8 cellular contexts compared by ENCODE assay signal in the genomic region with DNA sequence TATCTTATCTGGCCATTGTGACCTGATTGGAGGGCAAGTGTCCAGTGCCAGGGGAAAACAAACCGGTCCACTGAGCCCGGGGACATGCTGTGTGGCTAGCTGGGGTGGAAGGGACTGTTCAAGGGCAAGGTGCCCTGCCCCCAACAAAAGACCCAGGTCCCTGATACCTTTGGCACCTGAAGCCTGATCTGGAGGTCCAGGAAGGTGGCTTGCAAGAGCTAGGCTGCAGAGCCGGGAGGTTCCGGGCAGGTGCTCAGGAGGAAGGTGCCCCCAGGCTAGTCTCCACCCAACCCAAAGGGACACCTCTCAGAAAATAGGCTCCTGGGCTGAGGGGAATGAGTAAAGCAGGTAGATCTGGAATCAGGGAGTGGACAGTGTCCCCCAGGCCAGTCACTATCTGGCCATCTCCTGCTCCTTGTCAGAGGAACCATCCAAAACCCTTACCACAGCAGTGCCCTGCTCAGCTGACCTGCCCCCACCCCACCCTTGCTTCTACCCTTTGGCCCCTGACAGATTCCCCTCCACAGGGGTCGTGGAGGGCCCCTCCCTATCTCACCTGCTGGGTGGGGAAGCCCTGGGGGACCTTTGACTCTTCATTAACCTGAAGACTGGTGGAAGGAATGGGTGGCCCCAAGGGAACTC. TPM values are rescaled to one million over a fixed set of nuclear protein-coding genes. Genes with fewer than 3 reads are reported as not detected.
DNase-seq lines count a peak whose midpoint lies in the region; ATAC-seq and TF ChIP-seq lines count a peak whose summit lies in the region.

No MANE protein-coding gene starts in this region.

- H3K9me3 ChIP-seq in suprapubic skin (no peaks in the 10 kb centered on the region), OCI-LY7 (ENCODE audit: low read length) (no peaks in the 10 kb centered on the region)

- peaks cover 19% of the 10 kb centered on the region for H3K4me1 ChIP-seq in suprapubic skin
- H3K4me1 ChIP-seq in OCI-LY7 (ENCODE audit: insufficient read depth, low read length, poor library complexity, severe bottlenecking) = peaks cover under 1% of the 10 kb centered on the region

- POLR2A ChIA-PET in OCI-LY7 (lab: Charles Lee) = interaction anchor here (0.5 to 1.6 kb wide), 6 partner anchors 21 to 103 kb away, joined by 3 to 9 read pairs (median 3); no protein-coding TSS in a partner anchor

- peaks cover 2% of the 10 kb centered on the region; the same call in 1 of the 2 replicates for H3K79me2 ChIP-seq in OCI-LY7 (ENCODE audit: insufficient read depth, low read depth, low read length)

- no peak for TF ChIP-seq EP300 in suprapubic skin (IDR thresholded peaks at IDR 0.05)

- H3K4me1 Mint-ChIP-seq in activated naive CD4-positive, alpha-beta T cell treated with anti-CD3 and anti-CD28 coated beads, Interleukin-2, amount 50 U/mL, for 24 hours = peaks cover 35% of the 10 kb centered on the region
- H3K4me1 Mint-ChIP-seq in activated T-helper 2 cell treated with anti-CD3 and anti-CD28 coated beads, Interferon-gamma antibody, Interleukin-2, Interleukin-4, amounts not matched to agents 10 μg/mL and 5 μg/mL and 100 μg/mL, durations not matched to agents 14 hours and 24 hours and 36 hours (ENCODE audit: low read depth) = peaks cover 18% of the 10 kb centered on the region

- peak overlapping the region; percentile 59 for H3K27ac Mint-ChIP-seq in activated naive CD4-positive, alpha-beta T cell treated with anti-CD3 and anti-CD28 coated beads, Interleukin-2, amount 50 U/mL, for 24 hours
- peak overlapping the region; percentile 43 for H3K27ac Mint-ChIP-seq in activated T-helper 2 cell treated with anti-CD3 and anti-CD28 coated beads, Interferon-gamma antibody, Interleukin-2, Interleukin-4, amounts not matched to agents 10 μg/mL and 5 μg/mL and 100 μg/mL, durations not matched to agents 14 hours and 24 hours and 36 hours

- peaks cover 5% of the 10 kb centered on the region for H3K36me3 Mint-ChIP-seq in activated naive CD4-positive, alpha-beta T cell treated with anti-CD3 and anti-CD28 coated beads, Interleukin-2, amount 50 U/mL, for 24 hours
- peaks cover 63% of the 10 kb centered on the region for H3K36me3 Mint-ChIP-seq in activated T-helper 2 cell treated with anti-CD3 and anti-CD28 coated beads, Interferon-gamma antibody, Interleukin-2, Interleukin-4, amounts not matched to agents 10 μg/mL and 5 μg/mL and 100 μg/mL, durations not matched to agents 14 hours and 24 hours and 36 hours (ENCODE audit: low read depth)

- WGBS in suprapubic skin = 59% methylated on average over 5 of the region's 5 CpGs

- CTCF ChIA-PET in OCI-LY7 (lab: Charles Lee; ENCODE audit: unreplicated experiment) = interaction anchor here (1.0 kb wide), 1 partner anchor 10 kb away, joined by 3 read pairs; no protein-coding TSS in a partner anchor

- intact Hi-C loops in activated T-helper 2 cell treated with anti-CD3 and anti-CD28 coated beads, Interferon-gamma antibody, Interleukin-2, Interleukin-4, amounts not matched to agents 10 μg/mL and 5 μg/mL and 100 μg/mL, durations not matched to agents 14 hours and 24 hours and 36 hours (cut with micrococcal nuclease) = loop anchor here (1.0 kb wide), 3 partner anchors 22 to 113 kb away; a partner anchor contains a TSS
- intact Hi-C loops in left colon (cut with DNase I, micrococcal nuclease) = no loop called here
- intact Hi-C loops in OCI-LY7 (cut with micrococcal nuclease; ENCODE audit: unreplicated experiment) = loop anchor here (1.0 kb wide), 3 partner anchors 21 to 113 kb away; no protein-coding TSS in a partner anchor

- no peak for DNase-seq in activated naive CD4-positive, alpha-beta T cell treated with Interleukin-2 at 50 U/mL for 16 hours
- no peak for DNase-seq in activated T-helper 2 cell treated with anti-CD3 and anti-CD28 coated beads, Interferon-gamma antibody, Interleukin-2, Interleukin-4, amounts not matched to agents 10 μg/mL and 5 μg/mL and 100 μg/mL, durations not matched to agents 14 hours and 24 hours and 36 hours (ENCODE audit: low spot score)
- DNase-seq in left colon = no peak
- no peak for DNase-seq in suprapubic skin (ENCODE audit: low spot score in 2 of 2)
- no peak for DNase-seq in OCI-LY7 (ENCODE audit: low spot score)
- no peak for DNase-seq in NCI-H2196 (lab: John Stamatoyannopoulos, UW; ENCODE audit: unreplicated experiment)
- DNase-seq in inferior parietal cortex (ENCODE audit: extremely low spot score) = no peak

- no peak for TF ChIP-seq CTCF in suprapubic skin (IDR thresholded peaks at IDR 0.05)
- TF ChIP-seq CTCF in OCI-LY7 (conservative IDR thresholded peaks at IDR 0.05; ENCODE audit: low read length) = no peak

- no peak overlapping the region for H3K4me3 Mint-ChIP-seq in activated naive CD4-positive, alpha-beta T cell treated with anti-CD3 and anti-CD28 coated beads, Interleukin-2, amount 50 U/mL, for 24 hours
- no peak overlapping the region for H3K4me3 Mint-ChIP-seq in activated T-helper 2 cell treated with anti-CD3 and anti-CD28 coated beads, Interferon-gamma antibody, Interleukin-2, Interleukin-4, amounts not matched to agents 10 μg/mL and 5 μg/mL and 100 μg/mL, durations not matched to agents 14 hours and 24 hours and 36 hours (ENCODE audit: low read depth)

- no peak overlapping the region for H2AFZ ChIP-seq in OCI-LY7 (ENCODE audit: low read length)

- H3K4me2 ChIP-seq in OCI-LY7 (ENCODE audit: low read length) = no peak overlapping the region

- no peak overlapping the region for H3K4me3 ChIP-seq in suprapubic skin
- no peak overlapping the region for H3K4me3 ChIP-seq in OCI-LY7 (ENCODE audit: low read depth, low read length, poor library complexity, severe bottlenecking)

- no TSS peak for BruUV-seq in OCI-LY7 (replicated peaks; lab: Mats Ljungman, UMichigan)

- peaks cover 54% of the 10 kb centered on the region for H3K36me3 ChIP-seq in suprapubic skin
- peaks cover 81% of the 10 kb centered on the region for H3K36me3 ChIP-seq in OCI-LY7 (ENCODE audit: insufficient read depth, low read length)

- H3K27ac ChIP-seq in suprapubic skin = peak overlapping the region; percentile 18
- H3K27ac ChIP-seq in OCI-LY7 (ENCODE audit: low read depth, low read length, poor library complexity, severe bottlenecking) = no peak overlapping the region

- no peaks in the 10 kb centered on the region for H4K20me1 ChIP-seq in OCI-LY7 (ENCODE audit: insufficient read depth, low read length)

- no peaks in the 10 kb centered on the region for H3K27me3 ChIP-seq in suprapubic skin

- H3K9me2 ChIP-seq in OCI-LY7 (ENCODE audit: insufficient read depth, low read length) = no peaks in the 10 kb centered on the region

- peak; percentile 14 for ATAC-seq in left colon

- TF ChIP-seq POLR2A in suprapubic skin (IDR thresholded peaks at IDR 0.05) = no peak

- H3K27me3 Mint-ChIP-seq in activated naive CD4-positive, alpha-beta T cell treated with anti-CD3 and anti-CD28 coated beads, Interleukin-2, amount 50 U/mL, for 24 hours = no peaks in the 10 kb centered on the region
- H3K27me3 Mint-ChIP-seq in activated T-helper 2 cell treated with anti-CD3 and anti-CD28 coated beads, Interferon-gamma antibody, Interleukin-2, Interleukin-4, amounts not matched to agents 10 μg/mL and 5 μg/mL and 100 μg/mL, durations not matched to agents 14 hours and 24 hours and 36 hours (ENCODE audit: low read depth) = no peaks in the 10 kb centered on the region

- no peaks in the 10 kb centered on the region for H3K9me3 Mint-ChIP-seq in activated naive CD4-positive, alpha-beta T cell treated with anti-CD3 and anti-CD28 coated beads, Interleukin-2, amount 50 U/mL, for 24 hours
- H3K9me3 Mint-ChIP-seq in activated T-helper 2 cell treated with anti-CD3 and anti-CD28 coated beads, Interferon-gamma antibody, Interleukin-2, Interleukin-4, amounts not matched to agents 10 μg/mL and 5 μg/mL and 100 μg/mL, durations not matched to agents 14 hours and 24 hours and 36 hours = no peaks in the 10 kb centered on the region

RNA-seq across cellular contexts. Expression of a gene that starts 6.2 kb away (rescaled TPM):
- 55.3 TPM in 2 replicates for total RNA-seq in activated T-helper 2 cell treated with anti-CD3 and anti-CD28 coated beads, Interferon-gamma antibody, Interleukin-2, Interleukin-4, amounts not matched to agents 10 μg/mL and 5 μg/mL and 100 μg/mL, durations not matched to agents 14 hours and 24 hours and 36 hours
- total RNA-seq in left colon = 10 to 100 TPM; 30.7 to 42.8 TPM
- 10 to 100 TPM; 21.0 to 32.7 (median 24.4) TPM for total RNA-seq in suprapubic skin
- total RNA-seq in OCI-LY7 (2014; rRNA removed; shearing (Covaris generic)) = 77.2 and 99.3 TPM in 2 replicates
- total RNA-seq in OCI-LY7 (2022) = 87.9 and 89.0 TPM in 2 replicates

RNA-seq across cellular contexts. Expression of a gene that starts 21.5 kb away (rescaled TPM):
- total RNA-seq in activated T-helper 2 cell treated with anti-CD3 and anti-CD28 coated beads, Interferon-gamma antibody, Interleukin-2, Interleukin-4, amounts not matched to agents 10 μg/mL and 5 μg/mL and 100 μg/mL, durations not matched to agents 14 hours and 24 hours and 36 hours = 129 and 133 TPM in 2 replicates
- total RNA-seq in left colon (100 to 1,000 TPM; 186 to 256 TPM), suprapubic skin (10 to 100 TPM; 21.1 to 53.8 (median 42.0) TPM), OCI-LY7 (2022) (116 and 122 TPM in 2 replicates)
- 73.2 and 86.1 TPM in 2 replicates for total RNA-seq in OCI-LY7 (2014; rRNA removed; shearing (Covaris generic))

RNA-seq across cellular contexts. Expression of a gene that starts 32.9 kb away (rescaled TPM):
- total RNA-seq in activated T-helper 2 cell treated with anti-CD3 and anti-CD28 coated beads, Interferon-gamma antibody, Interleukin-2, Interleukin-4, amounts not matched to agents 10 μg/mL and 5 μg/mL and 100 μg/mL, durations not matched to agents 14 hours and 24 hours and 36 hours = 9.7 and 12.1 TPM in 2 replicates
- total RNA-seq in left colon (10 to 100 TPM in 1 of 2 donors, 1 to 10 TPM in 1; 7.6 to 14.2 TPM), suprapubic skin (under 1 TPM in 2 of 4 donors, not detected in 2; 0.32 to 0.38 TPM), OCI-LY7 (2022) (12.7 and 18.9 TPM in 2 replicates)
- total RNA-seq in OCI-LY7 (2014; rRNA removed; shearing (Covaris generic)) = 2.8 and 6.3 TPM in 2 replicates

RNA-seq across cellular contexts. Expression of a gene that starts 57.3 kb away (rescaled TPM):
- total RNA-seq in activated T-helper 2 cell treated with anti-CD3 and anti-CD28 coated beads, Interferon-gamma antibody, Interleukin-2, Interleukin-4, amounts not matched to agents 10 μg/mL and 5 μg/mL and 100 μg/mL, durations not matched to agents 14 hours and 24 hours and 36 hours = not detected in 2 replicates
- 1 to 10 TPM in 1 of 2 donors, under 1 TPM in 1; 0.82 to 2.0 TPM for total RNA-seq in left colon
- not detected for total RNA-seq in suprapubic skin
- not detected in 2 replicates for total RNA-seq in OCI-LY7 (2014; rRNA removed; shearing (Covaris generic))
- not detected in 2 replicates for total RNA-seq in OCI-LY7 (2022)

Comparison
In these comparisons a context has a peak if more than half of its experiments do, and no peak if none do; other contexts are left out.
1. intact Hi-C loops: an anchor here in activated T-helper 2 cell treated with anti-CD3 and anti-CD28 coated beads, Interferon-gamma antibody, Interleukin-2, Interleukin-4, amounts not matched to agents 10 μg/mL and 5 μg/mL and 100 μg/mL, durations not matched to agents 14 hours and 24 hours and 36 hours (1.0 kb wide) and OCI-LY7 (1.0 kb wide); none called in left colon.